ENCODE assay signal across 1 cellular context in the genomic region with DNA sequence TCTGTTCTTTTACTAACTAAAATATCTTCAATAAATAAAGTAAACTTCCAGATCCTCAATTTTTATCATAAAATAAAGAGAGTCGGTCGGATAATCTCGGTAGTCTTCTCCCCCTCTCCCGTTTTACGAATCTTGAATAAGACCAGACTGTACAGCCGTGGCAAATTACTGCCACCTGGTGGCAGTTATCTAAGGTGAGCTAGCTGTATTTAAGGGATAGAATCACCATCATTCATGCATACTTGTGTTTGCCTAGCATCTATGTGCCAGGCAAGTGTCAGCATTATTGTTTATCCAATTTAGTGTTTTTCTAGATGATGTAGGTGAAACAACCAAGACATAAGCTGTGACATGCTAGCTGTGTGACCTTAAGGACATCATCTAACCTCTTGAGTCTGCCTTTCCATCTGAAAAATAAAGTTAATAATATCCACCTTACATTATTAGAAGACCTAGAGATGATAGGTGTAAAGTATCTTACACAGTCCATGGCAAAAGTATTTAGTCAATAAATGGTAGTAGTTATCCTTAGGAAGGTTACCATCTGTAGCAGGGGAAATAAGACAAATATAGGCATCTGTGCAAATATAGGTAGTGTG.
TF ChIP-seq lines count a peak whose summit lies in the region.

No MANE protein-coding gene starts in this region.

TF ChIP-seq in GM23338, 12 proteins besides CTCF, POLR2A, EP300 and RAD21 (continued from another document):
- TF ChIP-seq, protein P1, sequence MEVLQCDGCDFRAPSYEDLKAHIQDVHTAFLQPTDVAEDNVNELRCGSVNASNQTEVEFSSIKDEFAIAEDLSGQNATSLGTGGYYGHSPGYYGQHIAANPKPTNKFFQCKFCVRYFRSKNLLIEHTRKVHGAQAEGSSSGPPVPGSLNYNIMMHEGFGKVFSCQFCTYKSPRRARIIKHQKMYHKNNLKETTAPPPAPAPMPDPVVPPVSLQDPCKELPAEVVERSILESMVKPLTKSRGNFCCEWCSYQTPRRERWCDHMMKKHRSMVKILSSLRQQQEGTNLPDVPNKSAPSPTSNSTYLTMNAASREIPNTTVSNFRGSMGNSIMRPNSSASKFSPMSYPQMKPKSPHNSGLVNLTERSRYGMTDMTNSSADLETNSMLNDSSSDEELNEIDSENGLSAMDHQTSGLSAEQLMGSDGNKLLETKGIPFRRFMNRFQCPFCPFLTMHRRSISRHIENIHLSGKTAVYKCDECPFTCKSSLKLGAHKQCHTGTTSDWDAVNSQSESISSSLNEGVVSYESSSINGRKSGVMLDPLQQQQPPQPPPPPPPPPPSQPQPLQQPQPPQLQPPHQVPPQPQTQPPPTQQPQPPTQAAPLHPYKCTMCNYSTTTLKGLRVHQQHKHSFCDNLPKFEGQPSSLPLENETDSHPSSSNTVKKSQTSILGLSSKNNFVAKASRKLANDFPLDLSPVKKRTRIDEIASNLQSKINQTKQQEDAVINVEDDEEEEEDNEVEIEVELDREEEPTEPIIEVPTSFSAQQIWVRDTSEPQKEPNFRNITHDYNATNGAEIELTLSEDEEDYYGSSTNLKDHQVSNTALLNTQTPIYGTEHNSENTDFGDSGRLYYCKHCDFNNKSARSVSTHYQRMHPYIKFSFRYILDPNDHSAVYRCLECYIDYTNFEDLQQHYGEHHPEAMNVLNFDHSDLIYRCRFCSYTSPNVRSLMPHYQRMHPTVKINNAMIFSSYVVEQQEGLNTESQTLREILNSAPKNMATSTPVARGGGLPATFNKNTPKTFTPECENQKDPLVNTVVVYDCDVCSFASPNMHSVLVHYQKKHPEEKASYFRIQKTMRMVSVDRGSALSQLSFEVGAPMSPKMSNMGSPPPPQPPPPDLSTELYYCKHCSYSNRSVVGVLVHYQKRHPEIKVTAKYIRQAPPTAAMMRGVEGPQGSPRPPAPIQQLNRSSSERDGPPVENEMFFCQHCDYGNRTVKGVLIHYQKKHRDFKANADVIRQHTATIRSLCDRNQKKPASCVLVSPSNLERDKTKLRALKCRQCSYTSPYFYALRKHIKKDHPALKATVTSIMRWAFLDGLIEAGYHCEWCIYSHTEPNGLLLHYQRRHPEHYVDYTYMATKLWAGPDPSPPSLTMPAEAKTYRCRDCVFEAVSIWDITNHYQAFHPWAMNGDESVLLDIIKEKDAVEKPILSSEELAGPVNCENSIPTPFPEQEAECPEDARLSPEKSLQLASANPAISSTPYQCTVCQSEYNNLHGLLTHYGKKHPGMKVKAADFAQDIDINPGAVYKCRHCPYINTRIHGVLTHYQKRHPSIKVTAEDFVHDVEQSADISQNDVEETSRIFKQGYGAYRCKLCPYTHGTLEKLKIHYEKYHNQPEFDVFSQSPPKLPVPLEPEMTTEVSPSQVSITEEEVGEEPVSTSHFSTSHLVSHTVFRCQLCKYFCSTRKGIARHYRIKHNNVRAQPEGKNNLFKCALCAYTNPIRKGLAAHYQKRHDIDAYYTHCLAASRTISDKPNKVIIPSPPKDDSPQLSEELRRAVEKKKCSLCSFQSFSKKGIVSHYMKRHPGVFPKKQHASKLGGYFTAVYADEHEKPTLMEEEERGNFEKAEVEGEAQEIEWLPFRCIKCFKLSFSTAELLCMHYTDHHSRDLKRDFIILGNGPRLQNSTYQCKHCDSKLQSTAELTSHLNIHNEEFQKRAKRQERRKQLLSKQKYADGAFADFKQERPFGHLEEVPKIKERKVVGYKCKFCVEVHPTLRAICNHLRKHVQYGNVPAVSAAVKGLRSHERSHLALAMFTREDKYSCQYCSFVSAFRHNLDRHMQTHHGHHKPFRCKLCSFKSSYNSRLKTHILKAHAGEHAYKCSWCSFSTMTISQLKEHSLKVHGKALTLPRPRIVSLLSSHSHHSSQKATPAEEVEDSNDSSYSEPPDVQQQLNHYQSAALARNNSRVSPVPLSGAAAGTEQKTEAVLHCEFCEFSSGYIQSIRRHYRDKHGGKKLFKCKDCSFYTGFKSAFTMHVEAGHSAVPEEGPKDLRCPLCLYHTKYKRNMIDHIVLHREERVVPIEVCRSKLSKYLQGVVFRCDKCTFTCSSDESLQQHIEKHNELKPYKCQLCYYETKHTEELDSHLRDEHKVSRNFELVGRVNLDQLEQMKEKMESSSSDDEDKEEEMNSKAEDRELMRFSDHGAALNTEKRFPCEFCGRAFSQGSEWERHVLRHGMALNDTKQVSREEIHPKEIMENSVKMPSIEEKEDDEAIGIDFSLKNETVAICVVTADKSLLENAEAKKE (CRISPR knock-in tag; IDR thresholded peaks at IDR 0.05) = no peak
- TF ChIP-seq EZH2 (IDR thresholded peaks at IDR 0.05; ENCODE audit: low read depth, unreplicated experiment) = no peak
- no peak for TF ChIP-seq NANOG (IDR thresholded peaks at IDR 0.05; ENCODE audit: borderline replicate concordance)
- TF ChIP-seq, protein P2, sequence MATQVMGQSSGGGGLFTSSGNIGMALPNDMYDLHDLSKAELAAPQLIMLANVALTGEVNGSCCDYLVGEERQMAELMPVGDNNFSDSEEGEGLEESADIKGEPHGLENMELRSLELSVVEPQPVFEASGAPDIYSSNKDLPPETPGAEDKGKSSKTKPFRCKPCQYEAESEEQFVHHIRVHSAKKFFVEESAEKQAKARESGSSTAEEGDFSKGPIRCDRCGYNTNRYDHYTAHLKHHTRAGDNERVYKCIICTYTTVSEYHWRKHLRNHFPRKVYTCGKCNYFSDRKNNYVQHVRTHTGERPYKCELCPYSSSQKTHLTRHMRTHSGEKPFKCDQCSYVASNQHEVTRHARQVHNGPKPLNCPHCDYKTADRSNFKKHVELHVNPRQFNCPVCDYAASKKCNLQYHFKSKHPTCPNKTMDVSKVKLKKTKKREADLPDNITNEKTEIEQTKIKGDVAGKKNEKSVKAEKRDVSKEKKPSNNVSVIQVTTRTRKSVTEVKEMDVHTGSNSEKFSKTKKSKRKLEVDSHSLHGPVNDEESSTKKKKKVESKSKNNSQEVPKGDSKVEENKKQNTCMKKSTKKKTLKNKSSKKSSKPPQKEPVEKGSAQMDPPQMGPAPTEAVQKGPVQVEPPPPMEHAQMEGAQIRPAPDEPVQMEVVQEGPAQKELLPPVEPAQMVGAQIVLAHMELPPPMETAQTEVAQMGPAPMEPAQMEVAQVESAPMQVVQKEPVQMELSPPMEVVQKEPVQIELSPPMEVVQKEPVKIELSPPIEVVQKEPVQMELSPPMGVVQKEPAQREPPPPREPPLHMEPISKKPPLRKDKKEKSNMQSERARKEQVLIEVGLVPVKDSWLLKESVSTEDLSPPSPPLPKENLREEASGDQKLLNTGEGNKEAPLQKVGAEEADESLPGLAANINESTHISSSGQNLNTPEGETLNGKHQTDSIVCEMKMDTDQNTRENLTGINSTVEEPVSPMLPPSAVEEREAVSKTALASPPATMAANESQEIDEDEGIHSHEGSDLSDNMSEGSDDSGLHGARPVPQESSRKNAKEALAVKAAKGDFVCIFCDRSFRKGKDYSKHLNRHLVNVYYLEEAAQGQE (IDR thresholded peaks at IDR 0.05; ENCODE audit: unreplicated experiment) = no peak
- no peak for TF ChIP-seq CREB1 (CRISPR knock-in tag; IDR thresholded peaks at IDR 0.05; ENCODE audit: low read depth)
